In genomic region chr13:50129923-50130685, GRCh38 we compare ENCODE assay signal across 8 cellular contexts.
DNase-seq lines count a peak whose midpoint lies in the region; ATAC-seq and TF ChIP-seq lines count a peak whose summit lies in the region.

No MANE protein-coding gene starts in this region.

- peaks cover 72% of the 10 kb centered on the region for H3K4me1 ChIP-seq in mononuclear cell (ENCODE audit: insufficient read depth, low read length)

- peak overlapping the region; percentile 20 for H3K27ac Mint-ChIP-seq in T-helper 2 cell treated with Interferon-gamma antibody and Interleukin-4, amounts not matched to agents 5 μg/mL and 100 μg/mL, for 36 hours
- no peak overlapping the region for H3K27ac Mint-ChIP-seq in type B pancreatic cell

- no peaks in the 10 kb centered on the region for H3K9me3 ChIP-seq in mononuclear cell (ENCODE audit: low read depth, low read length)

- peak; percentile 29 for DNase-seq in NCI-H1092 treated with DMSO at 0.1 percent for 48 hours (lab: John Stamatoyannopoulos, UW)
- DNase-seq in NCI-H1092 (lab: John Stamatoyannopoulos, UW) = no peak
- DNase-seq in T-helper 2 cell treated with Interferon-gamma antibody and Interleukin-4, amounts not matched to agents 5 μg/mL and 100 μg/mL, for 36 hours (ENCODE audit: low spot score) = no peak
- peak; percentile 26 for DNase-seq in effector CD4-positive, alpha-beta T cell
- DNase-seq in type B pancreatic cell (ENCODE audit: extremely low spot score, unreplicated experiment) = no peak

- H3K9me3 Mint-ChIP-seq in T-helper 2 cell treated with Interferon-gamma antibody and Interleukin-4, amounts not matched to agents 5 μg/mL and 100 μg/mL, for 36 hours = peaks cover 11% of the 10 kb centered on the region
- no peaks in the 10 kb centered on the region for H3K9me3 Mint-ChIP-seq in type B pancreatic cell

- ATAC-seq in HG03139 (IDR thresholded peaks at IDR 0.05; ENCODE audit: unreplicated experiment) (no peak), HG02763 (IDR thresholded peaks at IDR 0.05; ENCODE audit: unreplicated experiment) (no peak)

- H3K27me3 ChIP-seq in mononuclear cell (ENCODE audit: insufficient read depth, low read length) = peaks cover 73% of the 10 kb centered on the region

- peak overlapping the region; percentile 29 for H3K4me3 ChIP-seq in mononuclear cell (ENCODE audit: low read length)

- TF ChIP-seq CTCF in type B pancreatic cell (conservative IDR thresholded peaks at IDR 0.05) = no peak

- peaks cover 10% of the 10 kb centered on the region for H3K36me3 Mint-ChIP-seq in T-helper 2 cell treated with Interferon-gamma antibody and Interleukin-4, amounts not matched to agents 5 μg/mL and 100 μg/mL, for 36 hours (ENCODE audit: low read depth)
- H3K36me3 Mint-ChIP-seq in type B pancreatic cell = no peaks in the 10 kb centered on the region

- peaks cover 78% of the 10 kb centered on the region for H3K27me3 Mint-ChIP-seq in T-helper 2 cell treated with Interferon-gamma antibody and Interleukin-4, amounts not matched to agents 5 μg/mL and 100 μg/mL, for 36 hours (ENCODE audit: low read depth)
- peaks cover 88% of the 10 kb centered on the region for H3K27me3 Mint-ChIP-seq in type B pancreatic cell

- peaks cover 43% of the 10 kb centered on the region for H3K4me1 Mint-ChIP-seq in T-helper 2 cell treated with Interferon-gamma antibody and Interleukin-4, amounts not matched to agents 5 μg/mL and 100 μg/mL, for 36 hours (ENCODE audit: low read depth)
- H3K4me1 Mint-ChIP-seq in type B pancreatic cell (ENCODE audit: unreplicated experiment) = peaks cover 47% of the 10 kb centered on the region

- H3K4me3 Mint-ChIP-seq in T-helper 2 cell treated with Interferon-gamma antibody and Interleukin-4, amounts not matched to agents 5 μg/mL and 100 μg/mL, for 36 hours = peak overlapping the region; percentile 77
- peak overlapping the region; percentile 85 for H3K4me3 Mint-ChIP-seq in type B pancreatic cell

Comparison
In these comparisons a context has a peak if more than half of its experiments do, and no peak if none do; other contexts are left out.
1. DNase-seq: peak in NCI-H1092 treated with DMSO at 0.1 percent for 48 hours (single experiment) and effector CD4-positive, alpha-beta T cell (single experiment); none in NCI-H1092 (single experiment), T-helper 2 cell treated with Interferon-gamma antibody and Interleukin-4, amounts not matched to agents 5 μg/mL and 100 μg/mL, for 36 hours (single experiment) and type B pancreatic cell (single experiment).